25 cellular contexts compared by ENCODE assay signal in genomic region chrX:118153270-118153669, GRCh38. TPM values are rescaled to one million over a fixed set of nuclear protein-coding genes. Genes with fewer than 3 reads are reported as not detected.
A peak's percentile ranks its signal among the peaks of the same experiment; 100 is the strongest.
DNase-seq lines count a peak whose midpoint lies in the region; ATAC-seq and TF ChIP-seq lines count a peak whose summit lies in the region.
"Had no signal": no experiment of that assay in that cellular context is flagged by ENCODE, and none has a peak within 500 bp of the region (broad histone marks: within the 10 kb centered on the region; RNA-seq: fewer than 3 reads in every experiment).

No MANE protein-coding gene starts in this region.

- no peak overlapping the region for H3K4me3 ChIP-seq in right atrium auricular region
- no peak overlapping the region for H3K4me3 ChIP-seq in left ventricle myocardium inferior
- H3K4me3 ChIP-seq in right cardiac atrium (ENCODE audit: low read length) = no peak overlapping the region
- H3K4me3 ChIP-seq in smooth muscle cell = no peak overlapping the region
- H3K4me3 ChIP-seq: BLaER1, GM12878 had no signal

- WGBS in right cardiac atrium = 58% methylated on average over 1 of the region's 1 CpG
- 91% methylated on average over 1 of the region's 1 CpG for WGBS in smooth muscle cell (ENCODE audit: low lambda C conversion rate)

- no peak overlapping the region for H3K9ac ChIP-seq in smooth muscle cell (ENCODE audit: low read depth)
- H3K9ac ChIP-seq: BLaER1 had no signal

- no peak overlapping the region for H2AFZ ChIP-seq in smooth muscle cell (ENCODE audit: low read depth)

- H3K27ac ChIP-seq in right atrium auricular region (no peak overlapping the region), left ventricle myocardium inferior (replicated peaks) (no peak overlapping the region), right cardiac atrium (ENCODE audit: low read length) (no peak overlapping the region), smooth muscle cell (ENCODE audit: low read depth) (no peak overlapping the region)
- H3K27ac ChIP-seq: BLaER1 had no signal

- H3K36me3 ChIP-seq in right atrium auricular region = no peaks in the 10 kb centered on the region
- no peaks in the 10 kb centered on the region for H3K36me3 ChIP-seq in left ventricle myocardium inferior
- no peaks in the 10 kb centered on the region for H3K36me3 ChIP-seq in smooth muscle cell (ENCODE audit: low read depth)
- H3K36me3 ChIP-seq: BE2C, BLaER1 had no signal

- no peaks in the 10 kb centered on the region for H3K4me1 ChIP-seq in right atrium auricular region
- no peaks in the 10 kb centered on the region for H3K4me1 ChIP-seq in left ventricle myocardium inferior
- H3K4me1 ChIP-seq in right cardiac atrium (ENCODE audit: control insufficient read depth, insufficient read depth, low read length) = no peaks in the 10 kb centered on the region
- H3K4me1 ChIP-seq in smooth muscle cell (ENCODE audit: low read depth) = no peaks in the 10 kb centered on the region
- H3K4me1 ChIP-seq: BE2C, BLaER1 had no signal

- H4K20me1 ChIP-seq in smooth muscle cell (ENCODE audit: low read depth) = no peaks in the 10 kb centered on the region
- H4K20me1 ChIP-seq: BLaER1 had no signal

- ATAC-seq in Right ventricle myocardium superior (ENCODE audit: poor library complexity) (peak; percentile 43), left ventricle myocardium superior (peak; percentile 57), right cardiac atrium (peak; percentile 39 to 70)
- ATAC-seq: GM12878 had no signal

- no peaks in the 10 kb centered on the region for H3K9me3 ChIP-seq in right atrium auricular region
- H3K9me3 ChIP-seq in left ventricle myocardium inferior (replicated peaks) = no peaks in the 10 kb centered on the region
- H3K9me3 ChIP-seq in right cardiac atrium (ENCODE audit: control insufficient read depth, low read length) = no peaks in the 10 kb centered on the region
- no peaks in the 10 kb centered on the region for H3K9me3 ChIP-seq in smooth muscle cell (replicated peaks; ENCODE audit: low read depth)
- H3K9me3 ChIP-seq: BE2C, BLaER1 had no signal

- TF ChIP-seq CTCF in right atrium auricular region (IDR thresholded peaks at IDR 0.05) (no peak), left ventricle myocardium inferior (IDR thresholded peaks at IDR 0.05; ENCODE audit: borderline replicate concordance) (no peak), smooth muscle cell (IDR thresholded peaks at IDR 0.05; ENCODE audit: borderline replicate concordance, insufficient read depth, poor library complexity, severe bottlenecking) (no peak)

- no peaks in the 10 kb centered on the region for H3F3A ChIP-seq in smooth muscle cell (ENCODE audit: low read depth)

- no peaks in the 10 kb centered on the region for H3K79me2 ChIP-seq in smooth muscle cell (ENCODE audit: low read depth)

- DNase-seq in Right ventricle myocardium superior (no peak), right atrium auricular region (ENCODE audit: low spot score) (no peak), left ventricle myocardium superior (no peak), left ventricle myocardium inferior (no peak), right cardiac atrium (no peak), midbrain (lab: John Stamatoyannopoulos, UW) (no peak), smooth muscle cell (lab: John Stamatoyannopoulos, UW; ENCODE audit: unreplicated experiment) (no peak)
- DNase-seq: 8988T; ACHN; BE2C; C1 segment of cervical spinal cord; CD4-positive, alpha-beta memory T cell; CD4-positive, CD25-positive, alpha-beta regulatory T cell; CD8-positive, alpha-beta memory T cell; COR-L47; DMS 273 treated with DMSO at 0.1 percent for 48 hours; DMS153; DMS53; DMS79; DND-41; EL; GDM1 had no signal

- intact Hi-C loops in Right ventricle myocardium superior (cut with DNase I) = no loop called here
- intact Hi-C loops in left ventricle myocardium superior (cut with micrococcal nuclease) = no loop called here
- intact Hi-C loops in left ventricle myocardium inferior (cut with micrococcal nuclease) = no loop called here
- intact Hi-C loops in right cardiac atrium (cut with DNase I) = no loop called here

- H3K4me2 ChIP-seq in smooth muscle cell = no peak overlapping the region
- H3K4me2 ChIP-seq: BLaER1 had no signal

- H3K27me3 ChIP-seq in right atrium auricular region (no peaks in the 10 kb centered on the region), left ventricle myocardium inferior (ENCODE audit: low read depth) (no peaks in the 10 kb centered on the region), right cardiac atrium (ENCODE audit: control insufficient read depth, insufficient read depth) (no peaks in the 10 kb centered on the region), smooth muscle cell (ENCODE audit: low read depth) (no peaks in the 10 kb centered on the region)
- H3K27me3 ChIP-seq: BE2C, BLaER1 had no signal

RNA-seq across cellular contexts. Expression of gene KLHL13, which starts 36.7 kb away (rescaled TPM):
- 5.7 TPM for total RNA-seq in Right ventricle myocardium superior
- 1 to 10 TPM; 6.1 to 6.3 TPM for total RNA-seq in right atrium auricular region
- total RNA-seq in left ventricle myocardium superior = 5.7 TPM
- 11.4 TPM for total RNA-seq in left ventricle myocardium inferior
- total RNA-seq in right cardiac atrium = 10 to 100 TPM in 1 of 4 donors, 1 to 10 TPM in 3; 5.7 to 13.1 (median 6.8) TPM
- 4.0 TPM for polyA plus RNA-seq in right cardiac atrium
- 2.3 and 3.4 TPM in 2 replicates for total RNA-seq in smooth muscle cell
- polyA plus RNA-seq in smooth muscle cell = 0.32 and 2.6 TPM in 2 replicates
- total RNA-seq: G401 had no signal
